Comparison of ENCODE assay signal across 8 cellular contexts in genomic region chr1:1779691-1780597, GRCh38. TPM values are rescaled to one million over a fixed set of nuclear protein-coding genes. Genes with fewer than 3 reads are reported as not detected.
A peak's percentile ranks its signal among the peaks of the same experiment; 100 is the strongest.
DNase-seq lines count a peak whose midpoint lies in the region; ATAC-seq and TF ChIP-seq lines count a peak whose summit lies in the region.

No MANE protein-coding gene starts in this region.

- peaks cover 52% of the 10 kb centered on the region for H3K4me1 Mint-ChIP-seq in T-helper 1 cell treated with Interleukin-12 subunit alpha and Interleukin-12 subunit beta and Interleukin-4 antibody, amounts not matched to agents 30 μg/mL and 1 μg/mL, for 36 hours (ENCODE audit: low read depth)
- peaks cover 60% of the 10 kb centered on the region for H3K4me1 Mint-ChIP-seq in brain
- H3K4me1 Mint-ChIP-seq in stimulated activated effector memory CD8-positive, alpha-beta T cell treated with anti-CD3 and anti-CD28 coated beads, Interleukin-12 subunit alpha, Interleukin-12 subunit beta, amount 100 ng/mL, for 72 hours: peaks cover 63% of the 10 kb centered on the region

- H3K27ac ChIP-seq in liver (ENCODE audit: low read depth in 1 of 2, low read length in 2 of 2): peak overlapping the region; percentile 85 to 97

- TF ChIP-seq CTCF in brain (conservative IDR thresholded peaks at IDR 0.05): no peak
- TF ChIP-seq CTCF in liver (IDR thresholded peaks at IDR 0.05; ENCODE audit: low read depth, low read length, missing input control): no peak

- H3K27me3 Mint-ChIP-seq in T-helper 1 cell treated with Interleukin-12 subunit alpha and Interleukin-12 subunit beta and Interleukin-4 antibody, amounts not matched to agents 30 μg/mL and 1 μg/mL, for 36 hours (ENCODE audit: low read depth): no peaks in the 10 kb centered on the region
- no peaks in the 10 kb centered on the region for H3K27me3 Mint-ChIP-seq in brain

- H3K9me3 ChIP-seq in liver (ENCODE audit: control insufficient read depth in 4 of 4, low read length in 3 of 4): no peaks in the 10 kb centered on the region

- peak overlapping the region; percentile 95 for H3K27ac Mint-ChIP-seq in T-helper 1 cell treated with Interleukin-12 subunit alpha and Interleukin-12 subunit beta and Interleukin-4 antibody, amounts not matched to agents 30 μg/mL and 1 μg/mL, for 36 hours
- H3K27ac Mint-ChIP-seq in brain: peak overlapping the region; percentile 90 to 97 (median 91)
- peak overlapping the region; percentile 93 for H3K27ac Mint-ChIP-seq in stimulated activated effector memory CD8-positive, alpha-beta T cell treated with anti-CD3 and anti-CD28 coated beads, Interleukin-12 subunit alpha, Interleukin-12 subunit beta, amount 100 ng/mL, for 72 hours

- no peaks in the 10 kb centered on the region for H3K27me3 ChIP-seq in liver (ENCODE audit: control insufficient read depth in 4 of 4, insufficient read depth in 4 of 4, low read length in 3 of 4)

- H3K36me3 ChIP-seq in liver (ENCODE audit: control insufficient read depth in 4 of 4, insufficient read depth in 3 of 4, low read depth in 1 of 4, low read length in 3 of 4): peaks cover 0 to 1% (median under 1%) of the 10 kb centered on the region in 4 donors

- peak overlapping the region in 1 of 2 donors; percentile 8 for H3K9ac ChIP-seq in liver (ENCODE audit: low read depth in 1 of 2, low read length in 2 of 2)

- peak overlapping the region; percentile 80 for H3K4me3 Mint-ChIP-seq in T-helper 1 cell treated with Interleukin-12 subunit alpha and Interleukin-12 subunit beta and Interleukin-4 antibody, amounts not matched to agents 30 μg/mL and 1 μg/mL, for 36 hours
- H3K4me3 Mint-ChIP-seq in brain: peak overlapping the region; percentile 80 to 90 (median 83)
- H3K4me3 Mint-ChIP-seq in stimulated activated effector memory CD8-positive, alpha-beta T cell treated with anti-CD3 and anti-CD28 coated beads, Interleukin-12 subunit alpha, Interleukin-12 subunit beta, amount 100 ng/mL, for 72 hours: peak overlapping the region; percentile 72

- ATAC-seq in HG03280 (IDR thresholded peaks at IDR 0.05; ENCODE audit: unreplicated experiment): peak; percentile 35
- ATAC-seq in stimulated activated effector memory CD8-positive, alpha-beta T cell treated with anti-CD3 and anti-CD28 coated beads, Interleukin-12 subunit alpha, Interleukin-12 subunit beta, amount 100 ng/mL, for 72 hours: peak; percentile 73

- WGBS in liver: 72% methylated on average over 19 of the region's 19 CpGs

- H3K9me3 Mint-ChIP-seq in T-helper 1 cell treated with Interleukin-12 subunit alpha and Interleukin-12 subunit beta and Interleukin-4 antibody, amounts not matched to agents 30 μg/mL and 1 μg/mL, for 36 hours: no peaks in the 10 kb centered on the region
- H3K9me3 Mint-ChIP-seq in brain: peaks cover 0 to 3% (median 0%) of the 10 kb centered on the region in 5 experiments
- no peaks in the 10 kb centered on the region for H3K9me3 Mint-ChIP-seq in stimulated activated effector memory CD8-positive, alpha-beta T cell treated with anti-CD3 and anti-CD28 coated beads, Interleukin-12 subunit alpha, Interleukin-12 subunit beta, amount 100 ng/mL, for 72 hours

- no peak for TF ChIP-seq RAD21 in liver (IDR thresholded peaks at IDR 0.05)

- H3K4me1 ChIP-seq in liver (ENCODE audit: control insufficient read depth in 4 of 4, insufficient read depth in 4 of 4, low read length in 3 of 4): peaks cover 9 to 57% (median 37%) of the 10 kb centered on the region in 4 donors

- peaks cover 14% of the 10 kb centered on the region for H3K36me3 Mint-ChIP-seq in T-helper 1 cell treated with Interleukin-12 subunit alpha and Interleukin-12 subunit beta and Interleukin-4 antibody, amounts not matched to agents 30 μg/mL and 1 μg/mL, for 36 hours (ENCODE audit: low read depth)
- H3K36me3 Mint-ChIP-seq in brain: peaks cover 17% of the 10 kb centered on the region
- peaks cover 51% of the 10 kb centered on the region for H3K36me3 Mint-ChIP-seq in stimulated activated effector memory CD8-positive, alpha-beta T cell treated with anti-CD3 and anti-CD28 coated beads, Interleukin-12 subunit alpha, Interleukin-12 subunit beta, amount 100 ng/mL, for 72 hours

- peak; percentile 56 for DNase-seq in activated gamma-delta T cell treated with Interleukin-2 at 50 U/mL for 16 hours
- no peak for DNase-seq in activated gamma-delta T cell (lab: John Stamatoyannopoulos, UW)
- peak; percentile 38 to 83 for DNase-seq in stimulated activated effector memory CD8-positive, alpha-beta T cell treated with anti-CD3 and anti-CD28 coated beads, Interleukin-12 subunit alpha, Interleukin-12 subunit beta, amount 100 ng/mL, for 72 hours (ENCODE audit: low spot score in 2 of 2)
- no peak for DNase-seq in NCI-H2171 (lab: John Stamatoyannopoulos, UW)

- H3K4me3 ChIP-seq in liver (ENCODE audit: low read depth in 1 of 3, low read length in 3 of 3): no peak overlapping the region

TF ChIP-seq in liver, 16 proteins besides CTCF, POLR2A, EP300 and RAD21:
- no peak for TF ChIP-seq GABPA (IDR thresholded peaks at IDR 0.05 in 1 of 2, conservative IDR thresholded peaks at IDR 0.05 in 1 of 2)
- TF ChIP-seq SP1 (IDR thresholded peaks at IDR 0.05): peak; percentile 38

RNA-seq across cellular contexts. Expression of gene NADK, which starts 1.7 kb away (rescaled TPM):
- 27.7 TPM for polyA plus RNA-seq in brain (ENCODE audit: insufficient read depth, low read depth, low replicate concordance)
- 100 to 1,000 TPM in 1 of 2 donors, 10 to 100 TPM in 1; 39.2 to 105 TPM for total RNA-seq in liver
- 10 to 100 TPM; 77.9 to 89.4 TPM for polyA plus RNA-seq in liver

RNA-seq across cellular contexts. Expression of gene CDK11A, which starts 55.8 kb away (rescaled TPM):
- polyA plus RNA-seq in brain (ENCODE audit: insufficient read depth, low read depth, low replicate concordance) (15.5 TPM), liver (10 to 100 TPM; 13.7 to 14.1 TPM)
- total RNA-seq in liver: 10 to 100 TPM; 13.8 to 17.0 TPM

Comparison
In these comparisons a context has a peak if more than half of its experiments do, and no peak if none do; other contexts are left out.
1. DNase-seq: peak in activated gamma-delta T cell treated with Interleukin-2 at 50 U/mL for 16 hours (single experiment) and stimulated activated effector memory CD8-positive, alpha-beta T cell treated with anti-CD3 and anti-CD28 coated beads, Interleukin-12 subunit alpha, Interleukin-12 subunit beta, amount 100 ng/mL, for 72 hours (2 of 2); none in activated gamma-delta T cell (single experiment) and NCI-H2171 (single experiment).
2. Peak in every context shown above with its lines, with median percentiles within 50 percentile points of each other: H3K27ac Mint-ChIP-seq and H3K4me3 Mint-ChIP-seq.